In genomic region chr14:53381879-53382278, GRCh38 we compare ENCODE assay signal across 34 cellular contexts.
"Had no signal": no experiment of that assay in that cellular context is flagged by ENCODE, and none has a peak within 500 bp of the region (broad histone marks: within the 10 kb centered on the region; RNA-seq: fewer than 3 reads in every experiment).

No MANE protein-coding gene starts in this region.

- H3K4me2 ChIP-seq: KMS-11 had no signal

- H3K27me3 ChIP-seq: MG63 had no signal

- H3K9me3 ChIP-seq: MG63 had no signal

- H3K36me3 ChIP-seq: MG63 had no signal

- H3K4me3 ChIP-seq: MG63 had no signal

- H3K9ac ChIP-seq: KMS-11 had no signal

- H3K27ac ChIP-seq: KMS-11 had no signal

- DNase-seq: Karpas-422, Kasumi-1, KG1, MG63, MM.1S, MV-4-11, NCI-H1048, NCI-H1092, NCI-H1092 treated with DMSO at 0.1 percent for 48 hours, NCI-H1105, NCI-H1105 treated with DMSO at 0.1 percent for 48 hours, NCI-H1417, NCI-H1417 treated with DMSO at 0.1 percent for 48 hours, NCI-H1436, NCI-H1436 treated with DMSO at 0.1 percent for 48 hours, NCI-H146, NCI-H1694, NCI-H1694 treated with DMSO at 0.1 percent for 48 hours, NCI-H187, NCI-H187 treated with DMSO at 0.1 percent for 48 hours, NCI-H1930, NCI-H2029, NCI-H2029 treated with DMSO at 0.1 percent for 48 hours, NCI-H2081, NCI-H2081 treated with DMSO at 0.1 percent for 48 hours, NCI-H2107, NCI-H2171, NCI-H2171 treated with DMSO at 0.1 percent for 48 hours, NCI-H2227 treated with DMSO at 0.1 percent for 48 hours, NCI-H226, NCI-H345, NCI-H446, NCI-H446 treated with DMSO at 0.1 percent for 48 hours had no signal
